In the genomic region with DNA sequence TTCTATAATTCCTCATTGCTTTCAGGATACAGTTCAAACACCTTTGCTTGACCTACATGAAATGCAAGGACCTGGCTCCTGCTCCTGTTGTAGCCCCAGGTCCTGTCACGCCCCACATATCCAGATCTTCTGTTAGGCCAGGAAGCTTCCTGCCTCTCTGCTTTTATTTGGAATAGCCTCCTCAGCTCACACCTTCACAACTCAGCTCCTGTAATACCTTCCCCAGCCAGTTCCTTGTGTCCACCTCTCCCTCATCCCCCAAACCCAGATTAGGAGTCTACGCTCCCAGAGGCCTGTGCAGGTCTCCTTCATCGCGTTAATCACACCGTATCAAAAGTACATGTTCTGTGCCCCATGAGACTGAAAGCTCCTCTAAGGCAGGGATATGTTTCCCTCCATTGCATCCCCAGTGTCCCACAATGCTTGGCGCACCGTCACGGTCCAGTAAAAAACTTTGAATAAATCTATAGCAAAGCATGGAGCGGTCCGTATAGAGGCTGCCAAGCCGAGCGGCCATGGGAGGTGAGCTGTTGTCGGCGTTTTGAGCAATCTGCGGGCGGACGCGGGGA, we compare ENCODE assay signal across 8 cellular contexts. TPM values are rescaled to one million over a fixed set of nuclear protein-coding genes. Genes with fewer than 3 reads are reported as not detected.
DNase-seq lines count a peak whose midpoint lies in the region; ATAC-seq and TF ChIP-seq lines count a peak whose summit lies in the region.

No MANE protein-coding gene starts in this region.

- H3K4me3 ChIP-seq in BJ (ENCODE audit: low read depth, low read length): peak overlapping the region; percentile 57
- H3K4me3 ChIP-seq in right cardiac atrium (ENCODE audit: low read length): peak overlapping the region; percentile 76
- peak overlapping the region; percentile 64 for H3K4me3 ChIP-seq in smooth muscle cell

- no peaks in the 10 kb centered on the region for H4K20me1 ChIP-seq in smooth muscle cell (ENCODE audit: low read depth)

- 7% methylated on average over 18 of the region's 18 CpGs for WGBS in right cardiac atrium
- WGBS in smooth muscle cell (ENCODE audit: low lambda C conversion rate): 9% methylated on average over 18 of the region's 18 CpGs

- H3K27ac ChIP-seq in right cardiac atrium (ENCODE audit: low read length) (peak overlapping the region; percentile 61), smooth muscle cell (ENCODE audit: low read depth) (peak overlapping the region; percentile 93)

- H3K4me2 ChIP-seq in smooth muscle cell: peak overlapping the region; percentile 85

- H3F3A ChIP-seq in smooth muscle cell (ENCODE audit: low read depth): no peaks in the 10 kb centered on the region

- peaks cover 23% of the 10 kb centered on the region for H3K79me2 ChIP-seq in smooth muscle cell (ENCODE audit: low read depth)

- H3K36me3 ChIP-seq in BJ (ENCODE audit: control insufficient read depth, insufficient read depth, low read length) (no peaks in the 10 kb centered on the region), smooth muscle cell (ENCODE audit: low read depth) (no peaks in the 10 kb centered on the region)

- no peak for TF ChIP-seq CTCF in BJ (IDR thresholded peaks at IDR 0.05; ENCODE audit: insufficient read depth, low read depth, low read length)
- no peak for TF ChIP-seq CTCF in smooth muscle cell (IDR thresholded peaks at IDR 0.05; ENCODE audit: borderline replicate concordance, insufficient read depth, poor library complexity, severe bottlenecking)

- POLR2A ChIA-PET in BJ (lab: Charles Lee): no interaction called here

- DNase-seq in BJ (ENCODE audit: low read depth): no peak
- peak; percentile 3 for DNase-seq in SW480 (ENCODE audit: low spot score)
- DNase-seq in right cardiac atrium: no peak
- DNase-seq in smooth muscle cell (lab: John Stamatoyannopoulos, UW; ENCODE audit: unreplicated experiment): no peak
- no peak for DNase-seq in effector CD4-positive, alpha-beta T cell
- DNase-seq in HCEC 1CT: no peak

- peak; percentile 38 for ATAC-seq in GM21515 (IDR thresholded peaks at IDR 0.05; ENCODE audit: unreplicated experiment)
- no peak for ATAC-seq in right cardiac atrium
- no peak for ATAC-seq in GM21737 (IDR thresholded peaks at IDR 0.05; ENCODE audit: unreplicated experiment)

- peak overlapping the region; percentile 97 for H3K9ac ChIP-seq in smooth muscle cell (ENCODE audit: low read depth)

- H2AFZ ChIP-seq in smooth muscle cell (ENCODE audit: low read depth): peak overlapping the region; percentile 96

- H3K27me3 ChIP-seq in BJ (ENCODE audit: control insufficient read depth, insufficient read depth, low read length): no peaks in the 10 kb centered on the region
- no peaks in the 10 kb centered on the region for H3K27me3 ChIP-seq in right cardiac atrium (ENCODE audit: control insufficient read depth, insufficient read depth)
- H3K27me3 ChIP-seq in smooth muscle cell (ENCODE audit: low read depth): peaks cover 28% of the 10 kb centered on the region

- H3K9me3 ChIP-seq in right cardiac atrium (ENCODE audit: control insufficient read depth, low read length) (no peaks in the 10 kb centered on the region), smooth muscle cell (replicated peaks; ENCODE audit: low read depth) (no peaks in the 10 kb centered on the region)

- intact Hi-C loops in right cardiac atrium (cut with DNase I): loop anchor here in 1 of 4 donors (5.0 kb wide), 1 partner anchor 72 kb away; no protein-coding TSS in a partner anchor

- H3K4me1 ChIP-seq in right cardiac atrium (ENCODE audit: control insufficient read depth, insufficient read depth, low read length) (peaks cover 4% of the 10 kb centered on the region), smooth muscle cell (ENCODE audit: low read depth) (peaks cover 5% of the 10 kb centered on the region)

- CTCF ChIA-PET in BJ (lab: Yijun Ruan, JAX): interaction anchor here (0.6 kb wide), 1 partner anchor 405 kb away, joined by 3 read pairs; no protein-coding TSS in a partner anchor

RNA-seq across cellular contexts. Expression of a gene that starts 0.4 kb away (rescaled TPM):
- polyA plus RNA-seq in BJ (2011; rRNA removed): 0.39 and 0.76 TPM in 2 replicates
- 0.14 and 0.41 TPM in 2 replicates for polyA minus RNA-seq in BJ (2011; rRNA and poly(A)+ RNA removed)
- 1 to 10 TPM in 3 of 4 donors, under 1 TPM in 1; 0.92 to 1.8 (median 1.1) TPM for total RNA-seq in right cardiac atrium
- polyA plus RNA-seq in right cardiac atrium: 0.43 TPM
- 0.13 and 0.94 TPM in 2 replicates for total RNA-seq in smooth muscle cell
- polyA plus RNA-seq in smooth muscle cell: 0.15 and 0.26 TPM in 2 replicates

RNA-seq across cellular contexts. Expression of a gene that starts 0.6 kb away (rescaled TPM):
- polyA plus RNA-seq in BJ (2011; rRNA removed) (23.1 and 28.7 TPM in 2 replicates), right cardiac atrium (17.8 TPM), smooth muscle cell (15.7 and 19.4 TPM in 2 replicates)
- polyA minus RNA-seq in BJ (2011; rRNA and poly(A)+ RNA removed): 13.9 and 18.2 TPM in 2 replicates
- total RNA-seq in right cardiac atrium (10 to 100 TPM; 28.7 to 30.2 (median 29.0) TPM), smooth muscle cell (32.5 and 37.6 TPM in 2 replicates)

RNA-seq across cellular contexts. Expression of a gene that starts 46.6 kb away (rescaled TPM):
- polyA plus RNA-seq in BJ (2011; rRNA removed): not detected in 2 replicates
- not detected in 2 replicates for polyA minus RNA-seq in BJ (2011; rRNA and poly(A)+ RNA removed)
- not detected for total RNA-seq in right cardiac atrium
- not detected for polyA plus RNA-seq in right cardiac atrium
- total RNA-seq in smooth muscle cell: not detected in 2 replicates
- polyA plus RNA-seq in smooth muscle cell: not detected in 2 replicates
